Comparison of ENCODE assay signal across 1 cellular context in genomic region chr14:65173973-65174693, GRCh38.
A peak's percentile ranks its signal among the peaks of the same experiment; 100 is the strongest.
TF ChIP-seq lines count a peak whose summit lies in the region.

No MANE protein-coding gene starts in this region.

TF ChIP-seq in GM12878, 131 proteins besides CTCF, POLR2A, EP300 and RAD21:
- TF ChIP-seq, protein P1, sequence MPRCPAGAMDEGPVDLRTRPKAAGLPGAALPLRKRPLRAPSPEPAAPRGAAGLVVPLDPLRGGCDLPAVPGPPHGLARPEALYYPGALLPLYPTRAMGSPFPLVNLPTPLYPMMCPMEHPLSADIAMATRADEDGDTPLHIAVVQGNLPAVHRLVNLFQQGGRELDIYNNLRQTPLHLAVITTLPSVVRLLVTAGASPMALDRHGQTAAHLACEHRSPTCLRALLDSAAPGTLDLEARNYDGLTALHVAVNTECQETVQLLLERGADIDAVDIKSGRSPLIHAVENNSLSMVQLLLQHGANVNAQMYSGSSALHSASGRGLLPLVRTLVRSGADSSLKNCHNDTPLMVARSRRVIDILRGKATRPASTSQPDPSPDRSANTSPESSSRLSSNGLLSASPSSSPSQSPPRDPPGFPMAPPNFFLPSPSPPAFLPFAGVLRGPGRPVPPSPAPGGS (IDR thresholded peaks at IDR 0.05; ENCODE audit: borderline replicate concordance, insufficient read depth, low read depth, low read length, poor library complexity, severe bottlenecking), result peak; percentile 24
- TF ChIP-seq CBFB (IDR thresholded peaks at IDR 0.05; ENCODE audit: low read depth) (no peak), E4F1 (IDR thresholded peaks at IDR 0.05; ENCODE audit: borderline replicate concordance, partially characterized antibody) (peak; percentile 20), HDGF (IDR thresholded peaks at IDR 0.05) (peak; percentile 34; the same call in 1 of the 2 replicates)
TF ChIP-seq in GM12878: peak in this region for 3.
